8 cellular contexts compared by ENCODE assay signal in the genomic region with DNA sequence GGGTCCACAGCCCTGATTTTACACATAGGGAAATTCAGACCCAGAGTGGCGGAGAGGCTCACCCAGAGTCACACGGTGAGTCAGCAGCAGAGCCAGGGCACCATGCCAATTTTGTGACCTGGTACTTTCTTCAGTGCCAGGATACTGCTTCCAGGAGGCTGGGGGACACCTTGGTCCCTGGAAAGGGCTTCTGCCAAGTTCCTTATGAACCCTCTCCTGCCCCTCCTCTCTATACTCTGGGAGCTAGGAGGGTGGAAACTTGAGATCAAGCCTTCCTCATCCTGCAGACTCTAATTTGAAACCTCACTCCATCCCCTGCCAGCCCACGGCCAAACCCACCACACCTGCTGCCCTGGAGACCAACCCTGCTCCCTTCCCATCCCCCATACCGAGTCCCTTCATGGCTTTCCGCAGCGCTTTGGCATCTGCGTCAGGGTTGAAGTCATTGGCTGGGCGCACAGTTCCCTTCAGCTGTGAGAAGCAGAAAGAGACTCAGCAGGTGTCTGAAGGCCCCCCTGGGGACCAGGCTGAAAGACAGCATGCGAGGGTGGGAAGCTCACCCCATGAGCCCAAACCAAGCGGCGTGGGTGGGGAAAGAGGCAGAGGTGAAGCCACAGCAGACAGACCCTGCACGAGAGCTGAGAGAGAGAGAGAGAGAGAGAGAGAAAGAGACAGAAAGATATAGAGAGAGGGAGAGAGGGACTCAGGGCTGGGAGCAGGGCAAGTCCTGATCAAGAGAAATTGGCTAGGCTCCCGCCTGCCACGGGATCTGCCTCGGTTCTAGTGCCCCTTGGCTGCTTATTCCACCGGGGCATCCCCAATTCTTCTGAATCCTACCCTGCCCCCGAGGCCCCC. TPM values are rescaled to one million over a fixed set of nuclear protein-coding genes. Genes with fewer than 3 reads are reported as not detected.
DNase-seq lines count a peak whose midpoint lies in the region; ATAC-seq and TF ChIP-seq lines count a peak whose summit lies in the region.

No MANE protein-coding gene starts in this region.

- POLR2A ChIA-PET in CD8-positive, alpha-beta memory T cell (lab: Charles Lee) = interaction anchor here (3.4 kb wide), 1 partner anchor 42 kb away, joined by 28 read pairs; no protein-coding TSS in a partner anchor

- H3K36me3 ChIP-seq in CD8-positive, alpha-beta memory T cell (ENCODE audit: insufficient read depth, low read length) = peaks cover 73% of the 10 kb centered on the region

- intact Hi-C loops in activated CD4-positive, alpha-beta T cell treated with anti-CD3 and anti-CD28 coated beads, Interleukin-2, amount 10 ng/mL, durations not matched to agents 24 days and 14 days (cut with micrococcal nuclease) = no loop called here

- H3K27me3 ChIP-seq in CD8-positive, alpha-beta memory T cell (ENCODE audit: insufficient read depth, low read length, poor library complexity, severe bottlenecking) = no peaks in the 10 kb centered on the region

- H3K27me3 Mint-ChIP-seq in CD8-positive, alpha-beta memory T cell = no peaks in the 10 kb centered on the region
- no peaks in the 10 kb centered on the region for H3K27me3 Mint-ChIP-seq in activated CD4-positive, alpha-beta T cell treated with anti-CD3 and anti-CD28 coated beads, Interleukin-2, amount 10 ng/mL, durations not matched to agents 24 days and 14 days

- no peaks in the 10 kb centered on the region for H3K9me3 ChIP-seq in CD8-positive, alpha-beta memory T cell (ENCODE audit: low read length)

- peaks cover 3 to 96% (median 38%) of the 10 kb centered on the region in 3 donors for H3K36me3 Mint-ChIP-seq in CD8-positive, alpha-beta memory T cell
- peaks cover 77% of the 10 kb centered on the region for H3K36me3 Mint-ChIP-seq in activated CD4-positive, alpha-beta T cell treated with anti-CD3 and anti-CD28 coated beads, Interleukin-2, amount 10 ng/mL, durations not matched to agents 24 days and 14 days (ENCODE audit: low read depth)

- no peaks in the 10 kb centered on the region for H3K9me3 Mint-ChIP-seq in CD8-positive, alpha-beta memory T cell
- H3K9me3 Mint-ChIP-seq in activated CD4-positive, alpha-beta T cell treated with anti-CD3 and anti-CD28 coated beads, Interleukin-2, amount 10 ng/mL, durations not matched to agents 24 days and 14 days = no peaks in the 10 kb centered on the region

- H3K4me3 ChIP-seq in CD8-positive, alpha-beta memory T cell (ENCODE audit: low read length) = no peak overlapping the region
- H3K4me3 ChIP-seq in fibroblast of mammary gland (ENCODE audit: control insufficient read depth, low read depth, low read length) = no peak overlapping the region

- no peak overlapping the region for H3K27ac ChIP-seq in CD8-positive, alpha-beta memory T cell (ENCODE audit: low read depth, low read length)

- CTCF ChIA-PET in CD8-positive, alpha-beta memory T cell (lab: Charles Lee) = interaction anchor here (1.1 to 8.5 kb wide), 7 partner anchors 9 to 114 kb away, joined by 3 to 308 read pairs (median 36); no protein-coding TSS in a partner anchor

- H3K27ac Mint-ChIP-seq in CD8-positive, alpha-beta memory T cell = peak overlapping the region in 7 of 8 donors; percentile 38 to 87 (median 82)
- peak overlapping the region; percentile 86 for H3K27ac Mint-ChIP-seq in activated CD4-positive, alpha-beta T cell treated with anti-CD3 and anti-CD28 coated beads, Interleukin-2, amount 10 ng/mL, durations not matched to agents 24 days and 14 days

- H3K4me1 ChIP-seq in CD8-positive, alpha-beta memory T cell (ENCODE audit: insufficient read depth, low read length) = peaks cover 12% of the 10 kb centered on the region

- peak; percentile 83 for ATAC-seq in GM19328 (IDR thresholded peaks at IDR 0.05; ENCODE audit: unreplicated experiment)
- ATAC-seq in HG03159 (IDR thresholded peaks at IDR 0.05; ENCODE audit: unreplicated experiment) = peak; percentile 82

- no peak overlapping the region for H3K4me3 Mint-ChIP-seq in CD8-positive, alpha-beta memory T cell
- peak overlapping the region; percentile 53 for H3K4me3 Mint-ChIP-seq in activated CD4-positive, alpha-beta T cell treated with anti-CD3 and anti-CD28 coated beads, Interleukin-2, amount 10 ng/mL, durations not matched to agents 24 days and 14 days

- H3K4me1 Mint-ChIP-seq in CD8-positive, alpha-beta memory T cell = peaks cover 26 to 47% (median 39%) of the 10 kb centered on the region in 3 donors
- H3K4me1 Mint-ChIP-seq in activated CD4-positive, alpha-beta T cell treated with anti-CD3 and anti-CD28 coated beads, Interleukin-2, amount 10 ng/mL, durations not matched to agents 24 days and 14 days = peaks cover 35% of the 10 kb centered on the region

- TF ChIP-seq CTCF in fibroblast of mammary gland (conservative IDR thresholded peaks at IDR 0.05; ENCODE audit: control insufficient read depth, insufficient read depth, low read depth, low read length) = no peak

- DNase-seq in CD8-positive, alpha-beta memory T cell = peak in 3 of 5 donors; percentile 18 to 55 (median 53)
- DNase-seq in activated CD4-positive, alpha-beta T cell treated with anti-CD3 and anti-CD28 coated beads, Interleukin-2, amount 10 ng/mL, durations not matched to agents 24 days and 14 days = no peak
- DNase-seq in fibroblast of mammary gland (ENCODE audit: low read depth) (peak; percentile 46), medulla oblongata (ENCODE audit: extremely low spot score) (no peak), NCI-H187 treated with DMSO at 0.1 percent for 48 hours (lab: John Stamatoyannopoulos, UW) (no peak)
- DNase-seq in stimulated activated CD8-positive, alpha-beta memory T cell treated with anti-CD3 and anti-CD28 coated beads, Interleukin-4, amount 100 ng/mL, for 48 hours = peak; percentile 70

RNA-seq across cellular contexts. Expression of gene ANXA6, which starts 33.5 kb away (rescaled TPM):
- 100 to 1,000 TPM; 452 to 459 TPM for total RNA-seq in CD8-positive, alpha-beta memory T cell
- polyA plus RNA-seq in CD8-positive, alpha-beta memory T cell = 351 TPM
- total RNA-seq in activated CD4-positive, alpha-beta T cell treated with anti-CD3 and anti-CD28 coated beads, Interleukin-2, amount 10 ng/mL, durations not matched to agents 24 days and 14 days = 314 and 315 TPM in 2 replicates

RNA-seq across cellular contexts. Expression of gene TNIP1, which starts 43.3 kb away (rescaled TPM):
- 100 to 1,000 TPM; 212 to 213 TPM for total RNA-seq in CD8-positive, alpha-beta memory T cell
- polyA plus RNA-seq in CD8-positive, alpha-beta memory T cell = 62.4 TPM
- total RNA-seq in activated CD4-positive, alpha-beta T cell treated with anti-CD3 and anti-CD28 coated beads, Interleukin-2, amount 10 ng/mL, durations not matched to agents 24 days and 14 days = 345 and 360 TPM in 2 replicates

Comparison
In these comparisons a context has a peak if more than half of its experiments do, and no peak if none do; other contexts are left out.
1. DNase-seq: peak in CD8-positive, alpha-beta memory T cell (3 of 5), fibroblast of mammary gland (single experiment) and stimulated activated CD8-positive, alpha-beta memory T cell treated with anti-CD3 and anti-CD28 coated beads, Interleukin-4, amount 100 ng/mL, for 48 hours (single experiment); none in activated CD4-positive, alpha-beta T cell treated with anti-CD3 and anti-CD28 coated beads, Interleukin-2, amount 10 ng/mL, durations not matched to agents 24 days and 14 days (single experiment), medulla oblongata (single experiment) and NCI-H187 treated with DMSO at 0.1 percent for 48 hours (single experiment).